In the genomic region with DNA sequence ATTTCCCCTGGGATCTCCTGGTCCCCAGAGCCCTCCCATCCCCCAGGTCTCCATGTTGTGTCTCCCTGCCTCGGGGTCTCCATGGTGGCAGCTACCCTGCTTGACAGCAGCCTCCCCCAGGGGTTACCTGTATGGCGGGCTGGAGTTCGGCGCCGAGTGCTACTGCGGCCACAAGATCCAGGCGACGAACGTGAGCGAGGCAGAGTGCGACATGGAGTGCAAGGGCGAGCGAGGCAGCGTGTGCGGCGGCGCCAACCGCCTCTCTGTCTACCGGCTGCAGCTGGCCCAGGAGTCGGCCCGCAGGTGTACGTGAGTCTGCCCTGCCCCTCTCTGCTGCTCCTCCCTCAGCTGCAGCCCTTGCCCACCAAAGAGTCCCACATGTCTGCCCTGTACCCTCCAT, we compare ENCODE assay signal across 1 cellular context.
TF ChIP-seq lines count a peak whose summit lies in the region.

No MANE protein-coding gene starts in this region.

TF ChIP-seq in H1, 55 proteins besides CTCF, POLR2A, EP300 and RAD21 (continued from another document):
- TF ChIP-seq EZH2 (IDR thresholded peaks at IDR 0.05; ENCODE audit: low read depth, low read length, severe bottlenecking) (no peak), TBP (IDR thresholded peaks at IDR 0.05; ENCODE audit: low read depth, low read length) (no peak), RFX5 (IDR thresholded peaks at IDR 0.05; ENCODE audit: borderline replicate concordance, low read depth, low read length) (no peak), FOSL1 (IDR thresholded peaks at IDR 0.05; ENCODE audit: insufficient read depth, low read depth, low read length) (no peak), KDM4A (IDR thresholded peaks at IDR 0.05; ENCODE audit: low read depth, low read length, severe bottlenecking) (no peak), ATF3 (IDR thresholded peaks at IDR 0.05; ENCODE audit: insufficient read depth, low read depth, low read length) (no peak), HDAC6 (IDR thresholded peaks at IDR 0.05; ENCODE audit: low read depth, low read length) (no peak), KDM1A (IDR thresholded peaks at IDR 0.05; ENCODE audit: borderline replicate concordance, low read length) (no peak), CBX5 (IDR thresholded peaks at IDR 0.05; ENCODE audit: low read depth, low read length) (no peak), CTBP2 (IDR thresholded peaks at IDR 0.05; ENCODE audit: borderline replicate concordance, insufficient read depth, insufficient read length, low read length) (no peak), GTF2F1 (IDR thresholded peaks at IDR 0.05; ENCODE audit: borderline replicate concordance, low read depth, low read length) (no peak)
- TF ChIP-seq, protein P1, sequence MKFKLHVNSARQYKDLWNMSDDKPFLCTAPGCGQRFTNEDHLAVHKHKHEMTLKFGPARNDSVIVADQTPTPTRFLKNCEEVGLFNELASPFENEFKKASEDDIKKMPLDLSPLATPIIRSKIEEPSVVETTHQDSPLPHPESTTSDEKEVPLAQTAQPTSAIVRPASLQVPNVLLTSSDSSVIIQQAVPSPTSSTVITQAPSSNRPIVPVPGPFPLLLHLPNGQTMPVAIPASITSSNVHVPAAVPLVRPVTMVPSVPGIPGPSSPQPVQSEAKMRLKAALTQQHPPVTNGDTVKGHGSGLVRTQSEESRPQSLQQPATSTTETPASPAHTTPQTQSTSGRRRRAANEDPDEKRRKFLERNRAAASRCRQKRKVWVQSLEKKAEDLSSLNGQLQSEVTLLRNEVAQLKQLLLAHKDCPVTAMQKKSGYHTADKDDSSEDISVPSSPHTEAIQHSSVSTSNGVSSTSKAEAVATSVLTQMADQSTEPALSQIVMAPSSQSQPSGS (IDR thresholded peaks at IDR 0.05; ENCODE audit: low read length): no peak
TF ChIP-seq in H1: peak in this region for 0.
